In the genomic region with DNA sequence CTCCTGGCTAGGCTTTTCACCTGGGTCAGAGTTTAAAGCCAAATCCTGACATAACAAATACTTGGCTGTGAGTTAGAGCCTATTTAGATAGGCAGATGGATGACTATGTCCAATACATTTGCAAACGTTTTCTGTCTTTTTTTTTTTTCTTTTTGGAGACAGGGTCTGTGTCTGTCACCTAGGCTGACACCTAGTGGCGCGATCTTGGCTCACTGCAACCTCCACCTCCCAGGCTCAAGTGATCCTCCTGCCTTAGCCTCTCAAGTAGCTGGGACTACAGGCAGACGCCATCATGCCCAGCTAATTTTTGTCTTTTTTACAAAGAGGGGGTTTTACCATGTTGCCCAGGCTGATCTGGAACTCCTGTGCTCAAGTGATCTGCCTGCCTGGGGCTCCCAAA, we compare ENCODE assay signal across 1 cellular context.
TF ChIP-seq lines count a peak whose summit lies in the region.

No MANE protein-coding gene starts in this region.

TF ChIP-seq in GM12878, 131 proteins besides CTCF, POLR2A, EP300 and RAD21 (continued from another document):
- TF ChIP-seq, protein P1, sequence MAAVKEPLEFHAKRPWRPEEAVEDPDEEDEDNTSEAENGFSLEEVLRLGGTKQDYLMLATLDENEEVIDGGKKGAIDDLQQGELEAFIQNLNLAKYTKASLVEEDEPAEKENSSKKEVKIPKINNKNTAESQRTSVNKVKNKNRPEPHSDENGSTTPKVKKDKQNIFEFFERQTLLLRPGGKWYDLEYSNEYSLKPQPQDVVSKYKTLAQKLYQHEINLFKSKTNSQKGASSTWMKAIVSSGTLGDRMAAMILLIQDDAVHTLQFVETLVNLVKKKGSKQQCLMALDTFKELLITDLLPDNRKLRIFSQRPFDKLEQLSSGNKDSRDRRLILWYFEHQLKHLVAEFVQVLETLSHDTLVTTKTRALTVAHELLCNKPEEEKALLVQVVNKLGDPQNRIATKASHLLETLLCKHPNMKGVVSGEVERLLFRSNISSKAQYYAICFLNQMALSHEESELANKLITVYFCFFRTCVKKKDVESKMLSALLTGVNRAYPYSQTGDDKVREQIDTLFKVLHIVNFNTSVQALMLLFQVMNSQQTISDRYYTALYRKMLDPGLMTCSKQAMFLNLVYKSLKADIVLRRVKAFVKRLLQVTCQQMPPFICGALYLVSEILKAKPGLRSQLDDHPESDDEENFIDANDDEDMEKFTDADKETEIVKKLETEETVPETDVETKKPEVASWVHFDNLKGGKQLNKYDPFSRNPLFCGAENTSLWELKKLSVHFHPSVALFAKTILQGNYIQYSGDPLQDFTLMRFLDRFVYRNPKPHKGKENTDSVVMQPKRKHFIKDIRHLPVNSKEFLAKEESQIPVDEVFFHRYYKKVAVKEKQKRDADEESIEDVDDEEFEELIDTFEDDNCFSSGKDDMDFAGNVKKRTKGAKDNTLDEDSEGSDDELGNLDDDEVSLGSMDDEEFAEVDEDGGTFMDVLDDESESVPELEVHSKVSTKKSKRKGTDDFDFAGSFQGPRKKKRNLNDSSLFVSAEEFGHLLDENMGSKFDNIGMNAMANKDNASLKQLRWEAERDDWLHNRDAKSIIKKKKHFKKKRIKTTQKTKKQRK (IDR thresholded peaks at IDR 0.05; ENCODE audit: low read depth, low read length) = no peak
- TF ChIP-seq NFXL1 (IDR thresholded peaks at IDR 0.05; ENCODE audit: borderline replicate concordance) = no peak
TF ChIP-seq in GM12878: peak in this region for 0.
